Comparison of ENCODE assay signal across 8 cellular contexts in the genomic region with DNA sequence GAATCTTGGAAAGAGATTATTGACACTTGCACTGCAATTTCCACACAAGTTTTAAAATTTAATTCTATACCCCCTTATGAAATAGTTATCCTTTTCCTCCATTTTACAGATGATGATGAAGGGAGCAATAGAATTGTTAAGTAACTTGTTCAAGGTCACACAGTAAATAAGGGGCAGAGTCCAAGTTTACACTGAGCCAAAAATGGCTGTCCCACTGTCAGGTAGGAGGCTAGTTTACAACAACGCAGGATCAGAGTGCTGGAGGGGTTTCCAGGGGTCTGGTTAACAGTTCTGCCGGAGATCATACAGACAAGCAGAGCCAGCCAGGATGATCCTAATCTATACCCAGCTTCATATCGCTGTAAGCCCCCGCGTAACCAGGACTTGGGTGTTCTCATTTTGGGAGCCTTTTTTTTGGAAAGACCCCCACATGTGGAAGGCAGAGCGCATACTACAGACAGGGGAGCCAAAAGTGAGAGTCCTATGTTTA. TPM values are rescaled to one million over a fixed set of nuclear protein-coding genes. Genes with fewer than 3 reads are reported as not detected.
DNase-seq lines count a peak whose midpoint lies in the region; ATAC-seq lines count a peak whose summit lies in the region.

No MANE protein-coding gene starts in this region.

- POLR2A ChIA-PET in activated naive CD8-positive, alpha-beta T cell treated with anti-CD3 and anti-CD28 coated beads, Interleukin-2, amount 10 ng/mL, durations not matched to agents 7 days and 5 days (lab: Charles Lee), result no interaction called here

- H3K36me3 Mint-ChIP-seq in IgD-negative memory B cell (no peaks in the 10 kb centered on the region), immature natural killer cell (no peaks in the 10 kb centered on the region)
- no peaks in the 10 kb centered on the region for H3K36me3 Mint-ChIP-seq in activated naive CD8-positive, alpha-beta T cell treated with anti-CD3 and anti-CD28 coated beads, Interleukin-2, amount 10 ng/mL, durations not matched to agents 7 days and 5 days
- H3K36me3 Mint-ChIP-seq in stimulated activated effector memory CD8-positive, alpha-beta T cell treated with anti-CD3 and anti-CD28 coated beads, Interleukin-12 subunit alpha, Interleukin-12 subunit beta, amount 100 ng/mL, for 72 hours, result peaks cover 6% of the 10 kb centered on the region

- no peak for ATAC-seq in activated naive CD8-positive, alpha-beta T cell treated with anti-CD3 and anti-CD28 coated beads, Interleukin-2, amount 10 ng/mL, durations not matched to agents 7 days and 5 days (ENCODE audit: low read depth)
- no peak for ATAC-seq in stimulated activated effector memory CD8-positive, alpha-beta T cell treated with anti-CD3 and anti-CD28 coated beads, Interleukin-12 subunit alpha, Interleukin-12 subunit beta, amount 100 ng/mL, for 72 hours

- H3K9me3 Mint-ChIP-seq in IgD-negative memory B cell (no peaks in the 10 kb centered on the region), immature natural killer cell (peaks cover 0 to 2% (median 0%) of the 10 kb centered on the region in 6 donors)
- no peaks in the 10 kb centered on the region for H3K9me3 Mint-ChIP-seq in activated naive CD8-positive, alpha-beta T cell treated with anti-CD3 and anti-CD28 coated beads, Interleukin-2, amount 10 ng/mL, durations not matched to agents 7 days and 5 days
- no peaks in the 10 kb centered on the region for H3K9me3 Mint-ChIP-seq in stimulated activated effector memory CD8-positive, alpha-beta T cell treated with anti-CD3 and anti-CD28 coated beads, Interleukin-12 subunit alpha, Interleukin-12 subunit beta, amount 100 ng/mL, for 72 hours

- peaks cover 8 to 16% (median 9%) of the 10 kb centered on the region in 3 donors for H3K4me1 Mint-ChIP-seq in IgD-negative memory B cell
- peaks cover 10% of the 10 kb centered on the region for H3K4me1 Mint-ChIP-seq in activated naive CD8-positive, alpha-beta T cell treated with anti-CD3 and anti-CD28 coated beads, Interleukin-2, amount 10 ng/mL, durations not matched to agents 7 days and 5 days
- H3K4me1 Mint-ChIP-seq in immature natural killer cell, result peaks cover 7 to 14% of the 10 kb centered on the region in 2 donors
- peaks cover 6% of the 10 kb centered on the region for H3K4me1 Mint-ChIP-seq in stimulated activated effector memory CD8-positive, alpha-beta T cell treated with anti-CD3 and anti-CD28 coated beads, Interleukin-12 subunit alpha, Interleukin-12 subunit beta, amount 100 ng/mL, for 72 hours

- H3K27ac Mint-ChIP-seq in IgD-negative memory B cell (no peak overlapping the region), immature natural killer cell (no peak overlapping the region)
- H3K27ac Mint-ChIP-seq in activated naive CD8-positive, alpha-beta T cell treated with anti-CD3 and anti-CD28 coated beads, Interleukin-2, amount 10 ng/mL, durations not matched to agents 7 days and 5 days, result no peak overlapping the region
- no peak overlapping the region for H3K27ac Mint-ChIP-seq in stimulated activated effector memory CD8-positive, alpha-beta T cell treated with anti-CD3 and anti-CD28 coated beads, Interleukin-12 subunit alpha, Interleukin-12 subunit beta, amount 100 ng/mL, for 72 hours

- H3K4me3 Mint-ChIP-seq in IgD-negative memory B cell (peak overlapping the region in 3 of 4 donors; percentile 27 to 60 (median 54)), immature natural killer cell (peak overlapping the region; percentile 52 to 78 (median 68))
- peak overlapping the region; percentile 39 for H3K4me3 Mint-ChIP-seq in activated naive CD8-positive, alpha-beta T cell treated with anti-CD3 and anti-CD28 coated beads, Interleukin-2, amount 10 ng/mL, durations not matched to agents 7 days and 5 days
- peak overlapping the region; percentile 48 for H3K4me3 Mint-ChIP-seq in stimulated activated effector memory CD8-positive, alpha-beta T cell treated with anti-CD3 and anti-CD28 coated beads, Interleukin-12 subunit alpha, Interleukin-12 subunit beta, amount 100 ng/mL, for 72 hours

- DNase-seq in activated naive CD8-positive, alpha-beta T cell treated with anti-CD3 and anti-CD28 coated beads, Interleukin-2, amount 10 ng/mL, durations not matched to agents 7 days and 5 days, result no peak
- DNase-seq in immature natural killer cell (no peak), AG08396 (ENCODE audit: low spot score) (no peak), epidermal melanocyte (ENCODE audit: insufficient read length, low spot score) (no peak), germinal center (ENCODE audit: low spot score) (no peak), NCI-H187 (lab: John Stamatoyannopoulos, UW) (no peak)
- DNase-seq in stimulated activated effector memory CD8-positive, alpha-beta T cell treated with anti-CD3 and anti-CD28 coated beads, Interleukin-12 subunit alpha, Interleukin-12 subunit beta, amount 100 ng/mL, for 72 hours (ENCODE audit: low spot score in 2 of 2), result no peak

- H3K27me3 Mint-ChIP-seq in IgD-negative memory B cell (peaks cover 60% of the 10 kb centered on the region), immature natural killer cell (ENCODE audit: low read depth in 3 of 3) (peaks cover 10 to 28% (median 21%) of the 10 kb centered on the region in 3 donors)
- H3K27me3 Mint-ChIP-seq in activated naive CD8-positive, alpha-beta T cell treated with anti-CD3 and anti-CD28 coated beads, Interleukin-2, amount 10 ng/mL, durations not matched to agents 7 days and 5 days, result peaks cover 75% of the 10 kb centered on the region

RNA-seq across cellular contexts. Expression of gene UNC5B, which starts 0.6 kb away (rescaled TPM):
- polyA plus RNA-seq in IgD-negative memory B cell (not detected), immature natural killer cell (under 1 TPM in 2 of 3 donors, not detected in 1; 0.06 to 0.34 TPM)
- total RNA-seq in activated naive CD8-positive, alpha-beta T cell treated with anti-CD3 and anti-CD28 coated beads, Interleukin-2, amount 10 ng/mL, durations not matched to agents 7 days and 5 days, result under 1 TPM in 1 of 2 experiments, not detected in 1; 0.03 TPM
